Comparison of ENCODE assay signal across 8 cellular contexts in the genomic region with DNA sequence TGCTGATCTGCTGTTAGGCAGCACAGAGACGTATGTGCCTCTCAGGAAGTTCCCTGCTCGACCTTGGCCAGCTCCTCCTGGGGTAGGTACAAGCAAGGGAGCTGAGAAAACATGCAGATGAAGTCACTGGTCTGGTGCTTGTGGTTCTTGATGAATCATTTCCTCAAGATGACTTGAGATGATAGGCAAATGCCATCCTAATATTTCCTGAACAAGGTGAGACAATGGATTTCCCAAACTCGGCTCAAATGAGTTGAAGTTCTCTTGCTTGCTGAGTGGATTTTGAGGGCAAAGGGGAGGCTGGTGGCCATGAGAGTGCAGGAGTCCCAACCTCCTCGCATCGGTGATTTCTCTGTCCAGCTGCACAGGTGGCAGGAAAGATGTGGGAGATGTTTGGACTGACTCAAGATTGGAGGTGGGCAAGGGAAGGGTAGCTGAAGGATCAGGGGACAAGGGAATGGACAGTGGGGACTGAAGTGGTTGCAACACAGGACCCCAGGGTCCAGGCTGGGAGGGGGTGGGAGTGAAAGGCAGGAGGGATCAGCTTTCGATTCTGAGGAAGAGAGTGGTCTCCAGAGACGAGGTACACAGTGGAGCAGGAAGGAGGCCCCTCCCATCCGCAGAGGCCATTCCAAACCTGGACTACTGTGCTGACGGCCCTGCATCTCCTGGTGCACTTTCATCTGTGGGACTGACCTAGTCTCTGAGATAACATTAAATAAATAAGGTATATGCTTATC.
DNase-seq lines count a peak whose midpoint lies in the region; ATAC-seq and TF ChIP-seq lines count a peak whose summit lies in the region.

No MANE protein-coding gene starts in this region.

- WGBS in heart left ventricle, 4 donors, result 47 to 59% (median 56%) methylated on average over 9 of the region's 9 CpGs

- TF ChIP-seq CTCF in heart left ventricle (IDR thresholded peaks at IDR 0.05) (no peak), foreskin fibroblast (IDR thresholded peaks at IDR 0.05; ENCODE audit: low read depth, low read length) (no peak)

- peaks cover 0 to 58% (median 23%) of the 10 kb centered on the region in 12 donors for H3K4me1 ChIP-seq in heart left ventricle

- no peak for TF ChIP-seq POLR2A in heart left ventricle (IDR thresholded peaks at IDR 0.05)

- no peaks in the 10 kb centered on the region for H3K27me3 ChIP-seq in heart left ventricle

- H3K27ac ChIP-seq in heart left ventricle, result peak overlapping the region in 11 of 12 donors; percentile 12 to 70 (median 57)

- H3K36me3 ChIP-seq in heart left ventricle, result peaks cover 0 to 100% (median 86%) of the 10 kb centered on the region in 9 donors

- peak in 3 of 4 donors; percentile 43 to 67 (median 62) for ATAC-seq in heart left ventricle
- no peak for ATAC-seq in Right ventricle myocardium inferior
- no peak for ATAC-seq in HG02588 (IDR thresholded peaks at IDR 0.05; ENCODE audit: unreplicated experiment)

- H3K4me3 ChIP-seq in heart left ventricle (no peak overlapping the region), foreskin fibroblast (ENCODE audit: low read depth in 1 of 2, low read length in 2 of 2) (no peak overlapping the region)

- intact Hi-C loops in heart left ventricle (cut with DNase I), result no loop called here
- intact Hi-C loops in Right ventricle myocardium inferior (cut with DNase I), result no loop called here

- H3K9me3 ChIP-seq in heart left ventricle, result no peaks in the 10 kb centered on the region

- DNase-seq in heart left ventricle, result peak in 1 of 5 donors; percentile 35
- DNase-seq in Right ventricle myocardium inferior (ENCODE audit: missing footprints), result no peak
- peak; percentile 17 for DNase-seq in activated T-cell treated with anti-CD3 and anti-CD28 coated beads for 4 hours
- DNase-seq in foreskin fibroblast, result peak; percentile 80 to 81
- peak; percentile 36 for DNase-seq in stimulated activated CD4-positive, alpha-beta T cell treated with anti-CD3 and anti-CD28 coated beads, Interleukin-4, amount 100 ng/mL, for 1 hour
- no peak for DNase-seq in NCI-H2081 (lab: John Stamatoyannopoulos, UW)
- DNase-seq in NCI-H1105 treated with DMSO at 0.1 percent for 48 hours (lab: John Stamatoyannopoulos, UW), result no peak

Comparison
In these comparisons a context has a peak if more than half of its experiments do, and no peak if none do; other contexts are left out.
1. ATAC-seq: peak in heart left ventricle (3 of 4); none in Right ventricle myocardium inferior (single experiment) and HG02588 (single experiment).
2. DNase-seq: peak in activated T-cell treated with anti-CD3 and anti-CD28 coated beads for 4 hours (single experiment), foreskin fibroblast (2 of 2) and stimulated activated CD4-positive, alpha-beta T cell treated with anti-CD3 and anti-CD28 coated beads, Interleukin-4, amount 100 ng/mL, for 1 hour (single experiment); none in Right ventricle myocardium inferior (single experiment), NCI-H2081 (0 of 2) and NCI-H1105 treated with DMSO at 0.1 percent for 48 hours (single experiment).